8 cellular contexts compared by ENCODE assay signal in genomic region chr16:29925805-29926674, GRCh38. TPM values are rescaled to one million over a fixed set of nuclear protein-coding genes. Genes with fewer than 3 reads are reported as not detected.
A peak's percentile ranks its signal among the peaks of the same experiment; 100 is the strongest.
DNase-seq lines count a peak whose midpoint lies in the region; ATAC-seq and TF ChIP-seq lines count a peak whose summit lies in the region.

A gene with protein sequence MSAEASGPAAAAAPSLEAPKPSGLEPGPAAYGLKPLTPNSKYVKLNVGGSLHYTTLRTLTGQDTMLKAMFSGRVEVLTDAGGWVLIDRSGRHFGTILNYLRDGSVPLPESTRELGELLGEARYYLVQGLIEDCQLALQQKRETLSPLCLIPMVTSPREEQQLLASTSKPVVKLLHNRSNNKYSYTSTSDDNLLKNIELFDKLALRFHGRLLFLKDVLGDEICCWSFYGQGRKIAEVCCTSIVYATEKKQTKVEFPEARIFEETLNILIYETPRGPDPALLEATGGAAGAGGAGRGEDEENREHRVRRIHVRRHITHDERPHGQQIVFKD (minus strand): TSS chr16:29926226. CDS start chr16:29926033, 193 bp downstream.

- peak within 1 kb of the TSS; percentile 83 for H4K91ac ChIP-seq in mesenchymal stem cell (ENCODE audit: low read length)

- peaks cover 27% of the 10 kb centered on the region for H3K36me3 Mint-ChIP-seq in CD8-positive, alpha-beta T cell
- H3K36me3 Mint-ChIP-seq in effector memory CD8-positive, alpha-beta T cell (ENCODE audit: insufficient read depth): peaks cover 37% of the 10 kb centered on the region

- no peaks in the 10 kb centered on the region for H3K9me3 ChIP-seq in CD8-positive, alpha-beta T cell (ENCODE audit: low read length)
- no peaks in the 10 kb centered on the region for H3K9me3 ChIP-seq in mesenchymal stem cell (ENCODE audit: control insufficient read depth, low read length)

- WGBS in mesenchymal stem cell: under 1% methylated on average over 73 of the region's 84 CpGs

- H3K9ac ChIP-seq in mesenchymal stem cell (ENCODE audit: low read length): peak within 1 kb of the TSS; percentile 93

- H3K14ac ChIP-seq in mesenchymal stem cell (ENCODE audit: low read length in 2 of 2): peak within 1 kb of the TSS in 1 of 2 experiments; percentile 92

- peak within 1 kb of the TSS; percentile 72 to 93 for H3K18ac ChIP-seq in mesenchymal stem cell (ENCODE audit: low read depth in 1 of 2, low read length in 2 of 2)

- peak within 1 kb of the TSS; percentile 48 for H2AFZ ChIP-seq in mesenchymal stem cell (ENCODE audit: low read depth, low read length)

- POLR2A ChIA-PET in CD8-positive, alpha-beta T cell (lab: Charles Lee): interaction anchor here (0.8 to 2.5 kb wide), 10 partner anchors 25 to 225 kb away, joined by 3 to 25 read pairs (median 4); partner anchors contain the start of genes HIRIP3, TAOK2 and TMEM219

- TF ChIP-seq CTCF in CD8-positive, alpha-beta T cell (IDR thresholded peaks at IDR 0.05): no peak

- peaks cover 18% of the 10 kb centered on the region for H3K79me1 ChIP-seq in mesenchymal stem cell (replicated peaks; ENCODE audit: low read length, poor library complexity, severe bottlenecking)

- H2BK120ac ChIP-seq in mesenchymal stem cell (ENCODE audit: low read depth, low read length): no peak within 1 kb of the TSS

- peak within 1 kb of the TSS in 1 of 2 experiments; percentile 62 for H3K4ac ChIP-seq in mesenchymal stem cell (ENCODE audit: low read depth in 1 of 2, low read length in 2 of 2)

- H3K27me3 Mint-ChIP-seq in CD8-positive, alpha-beta T cell (ENCODE audit: low read depth): no peaks in the 10 kb centered on the region
- no peaks in the 10 kb centered on the region for H3K27me3 Mint-ChIP-seq in effector memory CD8-positive, alpha-beta T cell

- H3K27ac Mint-ChIP-seq in CD8-positive, alpha-beta T cell: peak within 1 kb of the TSS; percentile 95
- peak within 1 kb of the TSS; percentile 93 to 98 for H3K27ac Mint-ChIP-seq in effector memory CD8-positive, alpha-beta T cell

- ATAC-seq in CD8-positive, alpha-beta T cell: peak; percentile 93
- ATAC-seq in GM19463 (IDR thresholded peaks at IDR 0.05; ENCODE audit: unreplicated experiment): peak; percentile 85
- peak; percentile 89 for ATAC-seq in effector memory CD8-positive, alpha-beta T cell (replicated peaks)

- H2BK5ac ChIP-seq in mesenchymal stem cell (ENCODE audit: low read depth, low read length, poor library complexity, severe bottlenecking): no peak within 1 kb of the TSS

- H3K27ac ChIP-seq in CD8-positive, alpha-beta T cell (ENCODE audit: low read depth, low read length): peak within 1 kb of the TSS; percentile 73
- peak within 1 kb of the TSS; percentile 21 for H3K27ac ChIP-seq in mesenchymal stem cell (ENCODE audit: low read length, poor library complexity, severe bottlenecking)

- H3K36me3 ChIP-seq in CD8-positive, alpha-beta T cell (ENCODE audit: insufficient read depth, low read length): no peaks in the 10 kb centered on the region
- peaks cover 7 to 21% of the 10 kb centered on the region in 2 experiments for H3K36me3 ChIP-seq in mesenchymal stem cell (ENCODE audit: control insufficient read depth in 1 of 2, insufficient read depth in 2 of 2, low read depth in 1 of 2, low read length in 2 of 2)

- peaks cover 21% of the 10 kb centered on the region for H3K4me1 ChIP-seq in CD8-positive, alpha-beta T cell (ENCODE audit: insufficient read depth, low read length)
- H3K4me1 ChIP-seq in mesenchymal stem cell (ENCODE audit: control insufficient read depth, insufficient read depth, low read depth, low read length): peaks cover 16% of the 10 kb centered on the region

- H3K4me2 ChIP-seq in mesenchymal stem cell (ENCODE audit: low read length, poor library complexity, severe bottlenecking): peak within 1 kb of the TSS; percentile 75

- DNase-seq in CD8-positive, alpha-beta T cell: peak; percentile 82 to 98 (median 88)
- DNase-seq in HPDE6-E6E7 (ENCODE audit: extremely low spot score) (peak; percentile 94), NOMO-1 treated with DMSO at 0.1 percent for 48 hours (lab: John Stamatoyannopoulos, UW; ENCODE audit: unreplicated experiment) (peak; percentile 79), mesenchymal stem cell (peak; percentile 87)
- DNase-seq in activated CD8-positive, alpha-beta memory T cell treated with anti-CD3 and anti-CD28 coated beads for 4 hours (ENCODE audit: low read depth in 2 of 2): peak; percentile 72 to 76
- peak; percentile 82 to 94 (median 94) for DNase-seq in effector memory CD8-positive, alpha-beta T cell
- DNase-seq in stimulated activated CD8-positive, alpha-beta memory T cell treated with anti-CD3 and anti-CD28 coated beads, Interleukin-15, amount 100 ng/mL, for 1 hour (ENCODE audit: low read depth): peak; percentile 70

- H3K4me3 Mint-ChIP-seq in CD8-positive, alpha-beta T cell: peak within 1 kb of the TSS; percentile 96
- peak within 1 kb of the TSS; percentile 91 to 96 for H3K4me3 Mint-ChIP-seq in effector memory CD8-positive, alpha-beta T cell

- H2BK15ac ChIP-seq in mesenchymal stem cell (ENCODE audit: low read depth, poor library complexity, severe bottlenecking): no peak within 1 kb of the TSS

- intact Hi-C loops in CD8-positive, alpha-beta T cell (cut with DNase I, micrococcal nuclease): loop anchor here (1.0 to 2.0 kb wide), 8 partner anchors 26 to 70 kb away; partner anchors contain the start of genes ASPHD1 (in 2 of the 2), CDIPT (in 2 of the 2), TMEM219 (in 2 of the 2) and HIRIP3 (in 1 of the 2)

- peaks cover 38% of the 10 kb centered on the region for H3K4me1 Mint-ChIP-seq in CD8-positive, alpha-beta T cell (ENCODE audit: low read depth)
- H3K4me1 Mint-ChIP-seq in effector memory CD8-positive, alpha-beta T cell (ENCODE audit: low read depth in 2 of 2): peaks cover 23 to 43% of the 10 kb centered on the region in 2 donors

- peak within 1 kb of the TSS in 1 of 2 experiments; percentile 64 for H3K23ac ChIP-seq in mesenchymal stem cell (ENCODE audit: low read length in 2 of 2)

- H3K4me3 ChIP-seq in CD8-positive, alpha-beta T cell (ENCODE audit: low read depth, low read length): peak within 1 kb of the TSS; percentile 92
- peak within 1 kb of the TSS; percentile 82 to 88 for H3K4me3 ChIP-seq in mesenchymal stem cell (ENCODE audit: insufficient read depth in 1 of 2, low read depth in 1 of 2, low read length in 2 of 2)

- H3K27me3 ChIP-seq in CD8-positive, alpha-beta T cell (ENCODE audit: insufficient read depth, low read length): no peaks in the 10 kb centered on the region
- no peaks in the 10 kb centered on the region for H3K27me3 ChIP-seq in mesenchymal stem cell (ENCODE audit: control insufficient read depth in 1 of 2, insufficient read depth in 1 of 2, low read length in 2 of 2)

- H2BK12ac ChIP-seq in mesenchymal stem cell (ENCODE audit: low read length in 2 of 2): no peak within 1 kb of the TSS

- peak within 1 kb of the TSS; percentile 92 for H4K8ac ChIP-seq in mesenchymal stem cell (ENCODE audit: low read length)

- H2AK5ac ChIP-seq in mesenchymal stem cell (ENCODE audit: low read length, severe bottlenecking): peak within 1 kb of the TSS; percentile 61

- CTCF ChIA-PET in CD8-positive, alpha-beta T cell (lab: Charles Lee): interaction anchor here (0.6 to 1.6 kb wide), 8 partner anchors 9 to 584 kb away, joined by 3 to 6 read pairs (median 4); partner anchors contain the start of genes C16orf92, TLCD3B and TMEM219

- no peaks in the 10 kb centered on the region for H3K9me3 Mint-ChIP-seq in CD8-positive, alpha-beta T cell
- no peaks in the 10 kb centered on the region for H3K9me3 Mint-ChIP-seq in effector memory CD8-positive, alpha-beta T cell

RNA-seq across cellular contexts. Expression of the gene that starts here (rescaled TPM):
- 10 to 100 TPM; 39.7 to 41.6 TPM for total RNA-seq in CD8-positive, alpha-beta T cell
- polyA plus RNA-seq in mesenchymal stem cell (2013, experiment 1 of 2): 10.9 TPM
- polyA plus RNA-seq in mesenchymal stem cell (2013, experiment 2 of 2): 10.4 TPM

Comparison
In these comparisons a context has a peak if more than half of its experiments do, and no peak if none do; other contexts are left out.
1. Peak in every context shown above with its lines: DNase-seq, ATAC-seq, H3K4me3 ChIP-seq and H3K27ac ChIP-seq.